Comparison of ENCODE assay signal across 9 cellular contexts in genomic region chr7:131010029-131010705, GRCh38.
DNase-seq lines count a peak whose midpoint lies in the region; ATAC-seq and TF ChIP-seq lines count a peak whose summit lies in the region.
"Had no signal": no experiment of that assay in that cellular context is flagged by ENCODE, and none has a peak within 500 bp of the region (broad histone marks: within the 10 kb centered on the region; RNA-seq: fewer than 3 reads in every experiment).

No MANE protein-coding gene starts in this region.

- H3K14ac ChIP-seq in neuronal stem cell (ENCODE audit: low read length) = no peak overlapping the region

- H3K36me3 ChIP-seq in neuronal stem cell (replicated peaks in 1 of 2; ENCODE audit: control insufficient read depth in 2 of 2, insufficient read depth in 2 of 2, low read length in 2 of 2) = no peaks in the 10 kb centered on the region

- no peak for TF ChIP-seq CTCF in CD14-positive monocyte (IDR thresholded peaks at IDR 0.05)

- no peak overlapping the region for H4K8ac ChIP-seq in neuronal stem cell (ENCODE audit: low read depth, low read length)

- no peaks in the 10 kb centered on the region for H3K79me1 ChIP-seq in neuronal stem cell (ENCODE audit: low read depth, low read length)

- H2AK5ac ChIP-seq in neuronal stem cell (ENCODE audit: low read depth, low read length) = no peak overlapping the region

- H2BK15ac ChIP-seq in neuronal stem cell (ENCODE audit: low read length) = no peak overlapping the region

- DNase-seq in CD14-positive monocyte (ENCODE audit: low spot score) = no peak
- DNase-seq in activated naive CD8-positive, alpha-beta T cell treated with anti-CD3 and anti-CD28 coated beads for 36 hours = no peak
- DNase-seq in naive B cell = no peak
- no peak for DNase-seq in NCI-H1436 (lab: John Stamatoyannopoulos, UW)
- DNase-seq in posterior cingulate gyrus = no peak
- DNase-seq in neuronal stem cell (ENCODE audit: low spot score) = no peak
- DNase-seq in NCI-H2196 (lab: John Stamatoyannopoulos, UW; ENCODE audit: unreplicated experiment) = no peak

- H3K4me1 ChIP-seq in neuronal stem cell (ENCODE audit: control insufficient read depth in 2 of 2, insufficient read depth in 1 of 2, low read depth in 1 of 2, low read length in 2 of 2) = peaks cover 2 to 4% of the 10 kb centered on the region in 2 donors

- ATAC-seq in naive B cell (ENCODE audit: low read depth in 2 of 2) = no peak

- H3K27me3 Mint-ChIP-seq in CD14-positive monocyte (ENCODE audit: low read depth in 3 of 3) (peaks cover 0 to 4% (median 0%) of the 10 kb centered on the region in 3 donors), IgD-negative memory B cell (no peaks in the 10 kb centered on the region), naive B cell (no peaks in the 10 kb centered on the region)
- no peaks in the 10 kb centered on the region for H3K27me3 Mint-ChIP-seq in activated naive CD8-positive, alpha-beta T cell treated with anti-CD3 and anti-CD28 coated beads for 36 hours

- no peaks in the 10 kb centered on the region for H3K27me3 ChIP-seq in neuronal stem cell (ENCODE audit: control insufficient read depth in 3 of 3, insufficient read depth in 3 of 3, low read depth in 1 of 3, low read length in 3 of 3)

- H4K91ac ChIP-seq in neuronal stem cell (ENCODE audit: low read depth, low read length, poor library complexity) = no peak overlapping the region

- no peak overlapping the region for H3K9ac ChIP-seq in neuronal stem cell (ENCODE audit: low read depth, low read length, poor library complexity)

- H3K36me3 Mint-ChIP-seq in CD14-positive monocyte (peaks cover 0 to 6% of the 10 kb centered on the region in 2 donors), IgD-negative memory B cell (peaks cover 3% of the 10 kb centered on the region), naive B cell (peaks cover 4 to 5% of the 10 kb centered on the region in 2 donors)
- peaks cover 27% of the 10 kb centered on the region for H3K36me3 Mint-ChIP-seq in activated naive CD8-positive, alpha-beta T cell treated with anti-CD3 and anti-CD28 coated beads for 36 hours

- H2AFZ ChIP-seq in neuronal stem cell (ENCODE audit: low read length) = no peak overlapping the region

- H3K4me1 Mint-ChIP-seq in CD14-positive monocyte (peaks cover 65% of the 10 kb centered on the region), IgD-negative memory B cell (peaks cover 61 to 78% (median 73%) of the 10 kb centered on the region in 3 donors), naive B cell (peaks cover 75 to 89% (median 86%) of the 10 kb centered on the region in 3 donors)
- H3K4me1 Mint-ChIP-seq in activated naive CD8-positive, alpha-beta T cell treated with anti-CD3 and anti-CD28 coated beads for 36 hours = peaks cover 82% of the 10 kb centered on the region

- H2BK120ac ChIP-seq in neuronal stem cell (ENCODE audit: low read depth, low read length) = no peak overlapping the region

- intact Hi-C loops in CD14-positive monocyte (cut with micrococcal nuclease) (loop anchor here (5.0 to 10.0 kb wide), 2 partner anchors 45 to 48 kb away; no protein-coding TSS in a partner anchor), posterior cingulate gyrus (cut with DNase I) (no loop called here)

- no peak overlapping the region for H3K18ac ChIP-seq in neuronal stem cell (ENCODE audit: low read length)

- H3K9me3 ChIP-seq in neuronal stem cell (replicated peaks in 1 of 2; ENCODE audit: control insufficient read depth in 2 of 2, insufficient read depth in 1 of 2, low read depth in 1 of 2, low read length in 2 of 2) = no peaks in the 10 kb centered on the region

- peak overlapping the region; percentile 17 to 48 for H3K4me3 Mint-ChIP-seq in CD14-positive monocyte
- H3K4me3 Mint-ChIP-seq in IgD-negative memory B cell = peak overlapping the region in 3 of 4 donors; percentile 60 to 85 (median 84)
- peak overlapping the region; percentile 72 for H3K4me3 Mint-ChIP-seq in activated naive CD8-positive, alpha-beta T cell treated with anti-CD3 and anti-CD28 coated beads for 36 hours
- H3K4me3 Mint-ChIP-seq in naive B cell = peak overlapping the region in 1 of 8 donors; percentile 20

- WGBS in neuronal stem cell (ENCODE audit: extremely low coverage in 2 of 2, insufficient read length in 2 of 2, insufficient replicate concordance in 1 of 2), 2 donors = no CpG with 5 or more reads among the region's 12 CpGs

- H2BK5ac ChIP-seq in neuronal stem cell (ENCODE audit: low read length) = no peak overlapping the region

- no peaks in the 10 kb centered on the region for H3K9me3 Mint-ChIP-seq in CD14-positive monocyte
- H3K9me3 Mint-ChIP-seq in IgD-negative memory B cell = no peaks in the 10 kb centered on the region
- H3K9me3 Mint-ChIP-seq in activated naive CD8-positive, alpha-beta T cell treated with anti-CD3 and anti-CD28 coated beads for 36 hours = peaks cover 5% of the 10 kb centered on the region
- peaks cover 0 to 2% (median 0%) of the 10 kb centered on the region in 7 donors for H3K9me3 Mint-ChIP-seq in naive B cell

- H3K4ac ChIP-seq in neuronal stem cell (ENCODE audit: low read length) = no peak overlapping the region

- H2BK12ac ChIP-seq in neuronal stem cell (ENCODE audit: low read length) = no peak overlapping the region

- no peak overlapping the region for H3K4me2 ChIP-seq in neuronal stem cell (ENCODE audit: insufficient read depth, low read length, poor library complexity, severe bottlenecking)

- H3K27ac ChIP-seq in neuronal stem cell (replicated peaks; ENCODE audit: low read length) = no peak overlapping the region
- H3K27ac ChIP-seq: VCaP had no signal

- H3K23ac ChIP-seq in neuronal stem cell (ENCODE audit: low read depth, low read length, poor library complexity) = no peak overlapping the region

- peak overlapping the region; percentile 82 to 95 (median 89) for H3K27ac Mint-ChIP-seq in CD14-positive monocyte
- peak overlapping the region; percentile 89 to 93 (median 91) for H3K27ac Mint-ChIP-seq in IgD-negative memory B cell
- H3K27ac Mint-ChIP-seq in activated naive CD8-positive, alpha-beta T cell treated with anti-CD3 and anti-CD28 coated beads for 36 hours = peak overlapping the region; percentile 97
- peak overlapping the region in 5 of 6 donors; percentile 28 to 89 (median 65) for H3K27ac Mint-ChIP-seq in naive B cell

- no peak overlapping the region for H3K4me3 ChIP-seq in neuronal stem cell (ENCODE audit: low read length in 2 of 2)
